10 cellular contexts compared by ENCODE assay signal in genomic region chr1:59142663-59143487, GRCh38.
A peak's percentile ranks its signal among the peaks of the same experiment; 100 is the strongest.
DNase-seq lines count a peak whose midpoint lies in the region; ATAC-seq and TF ChIP-seq lines count a peak whose summit lies in the region.
"Had no signal": no experiment of that assay in that cellular context is flagged by ENCODE, and none has a peak within 500 bp of the region (broad histone marks: within the 10 kb centered on the region; RNA-seq: fewer than 3 reads in every experiment).

No MANE protein-coding gene starts in this region.

- DNase-seq in SIG-M5 treated with dmso at 0.1 percent for 504 hours (lab: John Stamatoyannopoulos, UW; ENCODE audit: unreplicated experiment), result peak; percentile 40
- DNase-seq in SIG-M5 (lab: John Stamatoyannopoulos, UW), result no peak
- DNase-seq in SW 1271 (lab: John Stamatoyannopoulos, UW), result peak; percentile 82 to 89
- DNase-seq in right cardiac atrium, result no peak
- DNase-seq in GM13977 (ENCODE audit: low spot score), result no peak
- DNase-seq in activated CD4-positive, CD25-positive, alpha-beta regulatory T cell treated with anti-CD3 and anti-CD28 coated beads, Interleukin-2, amount 50 U/mL, for 72 hours, result no peak

- no peaks in the 10 kb centered on the region for H3K27me3 Mint-ChIP-seq in stimulated activated memory B cell treated with anti-CD40 and anti-IgM and Interleukin-4, amounts not matched to agents 10 μg/mL and 1 μg/mL and 100 μg/mL, for 72 hours
- H3K27me3 Mint-ChIP-seq: IgD-negative memory B cell had no signal

- peak overlapping the region; percentile 2 for H3K4me3 Mint-ChIP-seq in stimulated activated memory B cell treated with anti-CD40 and anti-IgM and Interleukin-4, amounts not matched to agents 10 μg/mL and 1 μg/mL and 100 μg/mL, for 72 hours
- H3K4me3 Mint-ChIP-seq: IgD-negative memory B cell had no signal

- peak overlapping the region; percentile 25 for H3K27ac Mint-ChIP-seq in stimulated activated memory B cell treated with anti-CD40 and anti-IgM and Interleukin-4, amounts not matched to agents 10 μg/mL and 1 μg/mL and 100 μg/mL, for 72 hours
- H3K27ac Mint-ChIP-seq: IgD-negative memory B cell had no signal

- peaks cover 56% of the 10 kb centered on the region for H3K4me1 Mint-ChIP-seq in stimulated activated memory B cell treated with anti-CD40 and anti-IgM and Interleukin-4, amounts not matched to agents 10 μg/mL and 1 μg/mL and 100 μg/mL, for 72 hours

- H3K9me3 Mint-ChIP-seq in stimulated activated memory B cell treated with anti-CD40 and anti-IgM and Interleukin-4, amounts not matched to agents 10 μg/mL and 1 μg/mL and 100 μg/mL, for 72 hours, result no peaks in the 10 kb centered on the region
- H3K9me3 Mint-ChIP-seq: IgD-negative memory B cell had no signal

- peak; percentile 48 to 79 for ATAC-seq in right cardiac atrium
- no peak for ATAC-seq in stimulated activated memory B cell treated with anti-CD40 and anti-IgM and Interleukin-4, amounts not matched to agents 10 μg/mL and 1 μg/mL and 100 μg/mL, for 72 hours
- no peak for ATAC-seq in HG02678 (IDR thresholded peaks at IDR 0.05; ENCODE audit: unreplicated experiment)

- H3K4me3 ChIP-seq in right cardiac atrium (ENCODE audit: low read length), result no peak overlapping the region
- H3K4me3 ChIP-seq: cardiac muscle cell had no signal

- TF ChIP-seq CTCF in GM13977 (IDR thresholded peaks at IDR 0.05; ENCODE audit: extremely low read depth, insufficient read depth, missing control alignments), result no peak

- in situ Hi-C loops in GM13977 (cut with MboI; ENCODE audit: low pct_unique_long_range_greater_than_20kb, low sequenced_read_pairs, unreplicated experiment), result no loop called here

- H3K27me3 ChIP-seq in right cardiac atrium (ENCODE audit: control insufficient read depth, insufficient read depth), result no peaks in the 10 kb centered on the region

- intact Hi-C loops in right cardiac atrium (cut with DNase I), result loop anchor here in 2 of 4 donors (10.0 kb wide), 2 partner anchors 152 to 358 kb away; partner anchors contain the start of genes JUN (in 2 of the 2) and FGGY (in 1 of the 2)

- 53% methylated on average over 8 of the region's 8 CpGs for WGBS in right cardiac atrium

- no peaks in the 10 kb centered on the region for H3K9me3 ChIP-seq in right cardiac atrium (ENCODE audit: control insufficient read depth, low read length)

- no peaks in the 10 kb centered on the region for H3K4me1 ChIP-seq in right cardiac atrium (ENCODE audit: control insufficient read depth, insufficient read depth, low read length)

- H3K27ac ChIP-seq in right cardiac atrium (ENCODE audit: low read length), result peak overlapping the region; percentile 25
- H3K27ac ChIP-seq: cardiac muscle cell had no signal

- no peaks in the 10 kb centered on the region for H3K36me3 Mint-ChIP-seq in stimulated activated memory B cell treated with anti-CD40 and anti-IgM and Interleukin-4, amounts not matched to agents 10 μg/mL and 1 μg/mL and 100 μg/mL, for 72 hours
- H3K36me3 Mint-ChIP-seq: IgD-negative memory B cell had no signal

Comparison
In these comparisons a context has a peak if more than half of its experiments do, and no peak if none do; other contexts are left out.
1. DNase-seq: peak in SIG-M5 treated with dmso at 0.1 percent for 504 hours (single experiment) and SW 1271 (2 of 2); none in SIG-M5 (single experiment), right cardiac atrium (0 of 3), GM13977 (single experiment) and activated CD4-positive, CD25-positive, alpha-beta regulatory T cell treated with anti-CD3 and anti-CD28 coated beads, Interleukin-2, amount 50 U/mL, for 72 hours (single experiment).
2. ATAC-seq: peak in right cardiac atrium (2 of 2); none in stimulated activated memory B cell treated with anti-CD40 and anti-IgM and Interleukin-4, amounts not matched to agents 10 μg/mL and 1 μg/mL and 100 μg/mL, for 72 hours (single experiment) and HG02678 (single experiment).